ENCODE assay signal across 1 cellular context in the genomic region with DNA sequence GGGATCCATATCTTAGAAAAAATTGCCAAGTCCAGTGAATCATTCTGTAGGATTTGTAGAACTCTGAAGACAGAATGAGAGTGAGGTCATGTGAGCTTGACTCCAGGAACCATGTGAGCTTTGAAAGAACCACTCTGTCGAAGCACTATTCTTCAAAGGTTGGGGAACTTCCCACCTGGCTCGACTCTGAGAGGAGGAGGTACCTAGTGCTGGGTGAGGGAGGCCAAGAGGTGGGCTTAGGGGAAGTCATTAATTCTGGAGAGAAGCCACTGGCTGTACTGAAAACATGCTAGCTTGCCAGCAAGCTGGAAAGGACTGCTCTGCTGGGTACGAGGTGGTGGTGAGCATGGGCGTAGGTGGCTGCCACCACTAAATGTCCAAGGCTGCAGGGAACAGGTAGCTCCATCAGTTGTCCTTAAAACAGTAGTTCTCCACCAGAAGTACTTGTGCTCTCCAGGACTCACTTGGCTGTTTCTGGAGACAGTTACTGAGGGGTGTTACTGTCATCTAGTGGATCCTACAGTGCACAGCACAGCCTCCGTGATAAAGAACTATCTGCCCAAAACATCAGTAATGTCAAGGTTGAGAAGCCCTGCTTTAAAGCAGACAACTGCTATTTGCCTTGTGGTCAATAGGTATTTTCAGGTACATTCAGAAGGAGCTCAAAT.
A peak's percentile ranks its signal among the peaks of the same experiment; 100 is the strongest.
TF ChIP-seq lines count a peak whose summit lies in the region.

No MANE protein-coding gene starts in this region.

TF ChIP-seq in HepG2, 621 proteins besides CTCF, POLR2A, EP300 and RAD21:
- TF ChIP-seq ARID2 (CRISPR knock-in tag; IDR thresholded peaks at IDR 0.05; ENCODE audit: borderline replicate concordance) (0 out of 2 replicates have a peak, but pooled peaks have one; percentile 38), SMC3 (IDR thresholded peaks at IDR 0.05; ENCODE audit: low read length) (peak; percentile 55; the same call in 1 of the 2 replicates), ZSCAN25 (CRISPR knock-in tag; IDR thresholded peaks at IDR 0.05) (no peak), ZFP37 (CRISPR knock-in tag; IDR thresholded peaks at IDR 0.05; ENCODE audit: borderline replicate concordance) (no peak), SP4 (CRISPR knock-in tag; IDR thresholded peaks at IDR 0.05) (no peak; the same call in 1 of the 2 replicates), ZNF792 (CRISPR knock-in tag; IDR thresholded peaks at IDR 0.05) (0 out of 2 replicates have a peak, but pooled peaks have one; percentile 24), STAG1 (CRISPR knock-in tag; IDR thresholded peaks at IDR 0.05) (peak; percentile 85), ZNF44 (CRISPR knock-in tag; IDR thresholded peaks at IDR 0.05) (0 out of 2 replicates have a peak, but pooled peaks have one; percentile 46), RAD51 (IDR thresholded peaks at IDR 0.05; ENCODE audit: borderline replicate concordance) (no peak), ZNF136 (CRISPR knock-in tag; IDR thresholded peaks at IDR 0.05; ENCODE audit: low read depth) (0 out of 2 replicates have a peak, but pooled peaks have one; percentile 48), BORCS8-MEF2B (CRISPR knock-in tag; IDR thresholded peaks at IDR 0.05) (peak; percentile 56), NFKBIZ (CRISPR knock-in tag; IDR thresholded peaks at IDR 0.05) (no peak), ZNF567 (CRISPR knock-in tag; IDR thresholded peaks at IDR 0.05; ENCODE audit: borderline replicate concordance) (no peak), TGIF2 (CRISPR knock-in tag; IDR thresholded peaks at IDR 0.05) (peak; percentile 28; the same call in 1 of the 2 replicates), ZNF292 (CRISPR knock-in tag; IDR thresholded peaks at IDR 0.05; ENCODE audit: borderline replicate concordance, low read depth) (0 out of 2 replicates have a peak, but pooled peaks have one; percentile 17)
- TF ChIP-seq, protein P1, sequence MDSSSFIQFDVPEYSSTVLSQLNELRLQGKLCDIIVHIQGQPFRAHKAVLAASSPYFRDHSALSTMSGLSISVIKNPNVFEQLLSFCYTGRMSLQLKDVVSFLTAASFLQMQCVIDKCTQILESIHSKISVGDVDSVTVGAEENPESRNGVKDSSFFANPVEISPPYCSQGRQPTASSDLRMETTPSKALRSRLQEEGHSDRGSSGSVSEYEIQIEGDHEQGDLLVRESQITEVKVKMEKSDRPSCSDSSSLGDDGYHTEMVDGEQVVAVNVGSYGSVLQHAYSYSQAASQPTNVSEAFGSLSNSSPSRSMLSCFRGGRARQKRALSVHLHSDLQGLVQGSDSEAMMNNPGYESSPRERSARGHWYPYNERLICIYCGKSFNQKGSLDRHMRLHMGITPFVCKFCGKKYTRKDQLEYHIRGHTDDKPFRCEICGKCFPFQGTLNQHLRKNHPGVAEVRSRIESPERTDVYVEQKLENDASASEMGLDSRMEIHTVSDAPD (CRISPR knock-in tag; IDR thresholded peaks at IDR 0.05) = 0 out of 2 replicates have a peak, but pooled peaks have one; percentile 37
- TF ChIP-seq, protein P2, sequence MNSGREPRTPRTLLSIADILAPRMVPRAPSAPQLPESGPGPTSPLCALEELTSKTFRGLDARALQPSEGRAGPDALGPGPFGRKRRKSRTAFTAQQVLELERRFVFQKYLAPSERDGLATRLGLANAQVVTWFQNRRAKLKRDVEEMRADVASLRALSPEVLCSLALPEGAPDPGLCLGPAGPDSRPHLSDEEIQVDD (CRISPR knock-in tag; IDR thresholded peaks at IDR 0.05; ENCODE audit: borderline replicate concordance) = no peak
